Comparison of ENCODE assay signal across 20 cellular contexts in genomic region chr2:633371-633770, GRCh38. TPM values are rescaled to one million over a fixed set of nuclear protein-coding genes. Genes with fewer than 3 reads are reported as not detected.
DNase-seq lines count a peak whose midpoint lies in the region; ATAC-seq and TF ChIP-seq lines count a peak whose summit lies in the region.
"Had no signal": no experiment of that assay in that cellular context is flagged by ENCODE, and none has a peak within 500 bp of the region (broad histone marks: within the 10 kb centered on the region; RNA-seq: fewer than 3 reads in every experiment).

No MANE protein-coding gene starts in this region.

- no peaks in the 10 kb centered on the region for H3F3A ChIP-seq in neural progenitor cell (ENCODE audit: low read depth)

- no peaks in the 10 kb centered on the region for H4K20me1 ChIP-seq in neural progenitor cell (ENCODE audit: low read depth)

- peaks cover 7% of the 10 kb centered on the region for H3K9me3 Mint-ChIP-seq in endodermal cell
- peaks cover 18% of the 10 kb centered on the region for H3K9me3 Mint-ChIP-seq in neural progenitor cell

- peak; percentile 26 for DNase-seq in right atrium auricular region (ENCODE audit: low spot score)
- DNase-seq in Right ventricle myocardium inferior (ENCODE audit: missing footprints): no peak
- DNase-seq in endodermal cell: peak; percentile 18
- no peak for DNase-seq in neural progenitor cell (ENCODE audit: low spot score)
- DNase-seq in HT-29 (ENCODE audit: low spot score): no peak
- DNase-seq: 8988T; ACHN; AML-193; BE2C; C1 segment of cervical spinal cord; CD4-positive, alpha-beta memory T cell; COR-L47; DMS153; DND-41; GM23248; H7; HCEC 1CT had no signal

- H3K4me3 ChIP-seq in right atrium auricular region (no peak overlapping the region), endodermal cell (ENCODE audit: low read length) (no peak overlapping the region), neural progenitor cell (no peak overlapping the region)
- H3K4me3 ChIP-seq: A549, GM23248 had no signal

- H3K79me2 ChIP-seq in neural progenitor cell (ENCODE audit: low read depth): no peaks in the 10 kb centered on the region

- H3K9ac ChIP-seq in endodermal cell (ENCODE audit: extremely low read depth, low read length, poor library complexity, severe bottlenecking) (no peak overlapping the region), neural progenitor cell (no peak overlapping the region)
- H3K9ac ChIP-seq: GM23248 had no signal

- H3K27ac Mint-ChIP-seq in endodermal cell (no peak overlapping the region), neural progenitor cell (peak overlapping the region; percentile 1)

- H3K36me3 ChIP-seq in right atrium auricular region (no peaks in the 10 kb centered on the region), endodermal cell (ENCODE audit: control insufficient read depth, insufficient read depth, low read length) (no peaks in the 10 kb centered on the region), neural progenitor cell (peaks cover 3% of the 10 kb centered on the region)
- H3K36me3 ChIP-seq: BE2C had no signal

- H2AFZ ChIP-seq in neural progenitor cell (replicated peaks): no peak overlapping the region
- H2AFZ ChIP-seq: GM23248 had no signal

- H3K4me1 Mint-ChIP-seq in endodermal cell (peaks cover 9% of the 10 kb centered on the region), neural progenitor cell (peaks cover 16% of the 10 kb centered on the region)

- 72 to 85% methylated on average over 3 to 4 of the region's 5 CpGs for WGBS in endodermal cell (ENCODE audit: insufficient coverage in 1 of 2, insufficient read length in 1 of 2), 2 experiments

- no peak overlapping the region for H3K4me3 Mint-ChIP-seq in endodermal cell
- H3K4me3 Mint-ChIP-seq in neural progenitor cell: no peak overlapping the region
- H3K4me3 Mint-ChIP-seq: CD4-positive, alpha-beta memory T cell had no signal

- H3K9me3 ChIP-seq in right atrium auricular region: no peaks in the 10 kb centered on the region
- no peaks in the 10 kb centered on the region for H3K9me3 ChIP-seq in endodermal cell (ENCODE audit: control insufficient read depth, low read length)
- no peaks in the 10 kb centered on the region for H3K9me3 ChIP-seq in neural progenitor cell (ENCODE audit: low read depth)
- H3K9me3 ChIP-seq: A549, BE2C had no signal

- H3K27me3 Mint-ChIP-seq in endodermal cell (ENCODE audit: insufficient read depth): peaks cover 13% of the 10 kb centered on the region
- H3K27me3 Mint-ChIP-seq in neural progenitor cell (ENCODE audit: insufficient read depth, low read depth): peaks cover 4% of the 10 kb centered on the region

- H3K27ac ChIP-seq in right atrium auricular region (no peak overlapping the region), endodermal cell (ENCODE audit: low read depth, low read length) (no peak overlapping the region), neural progenitor cell (no peak overlapping the region)
- H3K27ac ChIP-seq: A549, GM23248 had no signal

- intact Hi-C loops in Right ventricle myocardium inferior (cut with DNase I): no loop called here

- H3K4me1 ChIP-seq in right atrium auricular region (peaks cover 0 to 9% of the 10 kb centered on the region in 2 donors), endodermal cell (ENCODE audit: control insufficient read depth, insufficient read depth, low read length) (peaks cover 6% of the 10 kb centered on the region), neural progenitor cell (no peaks in the 10 kb centered on the region)
- H3K4me1 ChIP-seq: A549, BE2C had no signal

- TF ChIP-seq CTCF in right atrium auricular region (IDR thresholded peaks at IDR 0.05) (no peak), endodermal cell (conservative IDR thresholded peaks at IDR 0.05) (no peak), neural progenitor cell (IDR thresholded peaks at IDR 0.05) (no peak)

- H3K27me3 ChIP-seq in right atrium auricular region (no peaks in the 10 kb centered on the region), endodermal cell (ENCODE audit: control insufficient read depth, insufficient read depth, low read length, poor library complexity, severe bottlenecking) (no peaks in the 10 kb centered on the region), neural progenitor cell (peaks cover 4% of the 10 kb centered on the region)
- H3K27me3 ChIP-seq: BE2C had no signal

- H3K36me3 Mint-ChIP-seq in endodermal cell (ENCODE audit: low read depth) (no peaks in the 10 kb centered on the region), neural progenitor cell (peaks cover 3% of the 10 kb centered on the region)
- H3K36me3 Mint-ChIP-seq: CD4-positive, alpha-beta memory T cell had no signal

- ATAC-seq in Right ventricle myocardium inferior (no peak), HG02852 (IDR thresholded peaks at IDR 0.05; ENCODE audit: unreplicated experiment) (no peak), HG03045 (IDR thresholded peaks at IDR 0.05; ENCODE audit: unreplicated experiment) (no peak)
- ATAC-seq: A549 had no signal

- H3K4me2 ChIP-seq in neural progenitor cell: no peak overlapping the region
- H3K4me2 ChIP-seq: A549 had no signal

RNA-seq across cellular contexts. Expression of gene TMEM18, which starts 43.8 kb away (rescaled TPM):
- total RNA-seq in right atrium auricular region (10 to 100 TPM in 1 of 2 donors, 1 to 10 TPM in 1; 7.6 to 11.9 TPM), Right ventricle myocardium inferior (10.6 TPM), endodermal cell (10 to 100 TPM; 19.9 to 20.1 TPM), neural progenitor cell (ENCODE audit: low replicate concordance) (23.5 and 50.0 TPM in 2 replicates)
- polyA plus RNA-seq in endodermal cell (2013, experiment 1 of 2): 28.9 TPM
- polyA plus RNA-seq in endodermal cell (2013, experiment 2 of 2): 25.7 TPM
- total RNA-seq in HT-29 (2014; rRNA removed; shearing (Covaris generic)): 11.5 and 12.6 TPM in 2 replicates

Comparison
In these comparisons a context has a peak if more than half of its experiments do, and no peak if none do; other contexts are left out.
1. DNase-seq: peak in right atrium auricular region (single experiment) and endodermal cell (single experiment); none in Right ventricle myocardium inferior (single experiment), neural progenitor cell (single experiment) and HT-29 (single experiment).